1 cellular context compared by ENCODE assay signal in the genomic region with DNA sequence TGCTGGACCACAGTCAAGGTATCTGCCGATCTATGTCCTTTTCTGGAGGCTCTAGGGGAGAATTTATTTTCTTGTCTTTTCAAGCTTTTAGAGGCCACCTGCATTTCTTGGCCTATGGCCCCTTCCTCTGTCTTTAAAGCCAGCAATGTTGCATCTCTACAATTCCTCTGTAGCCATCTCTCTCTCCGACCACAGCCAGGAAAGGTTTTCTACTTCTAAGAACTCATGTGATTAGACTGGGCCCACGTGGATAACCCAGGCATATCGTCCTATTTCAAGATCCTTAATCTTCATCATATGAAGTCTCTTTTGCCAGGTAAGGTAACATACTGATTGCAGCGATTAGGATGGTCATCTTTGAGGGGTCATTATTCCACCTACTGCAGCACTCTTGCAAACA.
A peak's percentile ranks its signal among the peaks of the same experiment; 100 is the strongest.
TF ChIP-seq lines count a peak whose summit lies in the region.

No MANE protein-coding gene starts in this region.

TF ChIP-seq in HepG2, 621 proteins besides CTCF, POLR2A, EP300 and RAD21 (continued from another document):
- TF ChIP-seq STAT5B (CRISPR knock-in tag; IDR thresholded peaks at IDR 0.05) = no peak
- TF ChIP-seq CSRNP2 (CRISPR knock-in tag; conservative IDR thresholded peaks at IDR 0.05; ENCODE audit: low read depth) = no peak
- no peak for TF ChIP-seq ZNF660 (CRISPR knock-in tag; IDR thresholded peaks at IDR 0.05; ENCODE audit: borderline replicate concordance, low read depth)
- TF ChIP-seq, protein P1, sequence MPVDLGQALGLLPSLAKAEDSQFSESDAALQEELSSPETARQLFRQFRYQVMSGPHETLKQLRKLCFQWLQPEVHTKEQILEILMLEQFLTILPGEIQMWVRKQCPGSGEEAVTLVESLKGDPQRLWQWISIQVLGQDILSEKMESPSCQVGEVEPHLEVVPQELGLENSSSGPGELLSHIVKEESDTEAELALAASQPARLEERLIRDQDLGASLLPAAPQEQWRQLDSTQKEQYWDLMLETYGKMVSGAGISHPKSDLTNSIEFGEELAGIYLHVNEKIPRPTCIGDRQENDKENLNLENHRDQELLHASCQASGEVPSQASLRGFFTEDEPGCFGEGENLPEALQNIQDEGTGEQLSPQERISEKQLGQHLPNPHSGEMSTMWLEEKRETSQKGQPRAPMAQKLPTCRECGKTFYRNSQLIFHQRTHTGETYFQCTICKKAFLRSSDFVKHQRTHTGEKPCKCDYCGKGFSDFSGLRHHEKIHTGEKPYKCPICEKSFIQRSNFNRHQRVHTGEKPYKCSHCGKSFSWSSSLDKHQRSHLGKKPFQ (CRISPR knock-in tag; IDR thresholded peaks at IDR 0.05; ENCODE audit: insufficient replicate concordance) = no peak
- peak; percentile 64 for TF ChIP-seq MNT (IDR thresholded peaks at IDR 0.05)
- TF ChIP-seq ZNF441 (CRISPR knock-in tag; IDR thresholded peaks at IDR 0.05; ENCODE audit: borderline replicate concordance) = no peak
- no peak for TF ChIP-seq JUN (CRISPR knock-in tag; IDR thresholded peaks at IDR 0.05)
TF ChIP-seq in HepG2: peak in this region for 1.
